In the genomic region with DNA sequence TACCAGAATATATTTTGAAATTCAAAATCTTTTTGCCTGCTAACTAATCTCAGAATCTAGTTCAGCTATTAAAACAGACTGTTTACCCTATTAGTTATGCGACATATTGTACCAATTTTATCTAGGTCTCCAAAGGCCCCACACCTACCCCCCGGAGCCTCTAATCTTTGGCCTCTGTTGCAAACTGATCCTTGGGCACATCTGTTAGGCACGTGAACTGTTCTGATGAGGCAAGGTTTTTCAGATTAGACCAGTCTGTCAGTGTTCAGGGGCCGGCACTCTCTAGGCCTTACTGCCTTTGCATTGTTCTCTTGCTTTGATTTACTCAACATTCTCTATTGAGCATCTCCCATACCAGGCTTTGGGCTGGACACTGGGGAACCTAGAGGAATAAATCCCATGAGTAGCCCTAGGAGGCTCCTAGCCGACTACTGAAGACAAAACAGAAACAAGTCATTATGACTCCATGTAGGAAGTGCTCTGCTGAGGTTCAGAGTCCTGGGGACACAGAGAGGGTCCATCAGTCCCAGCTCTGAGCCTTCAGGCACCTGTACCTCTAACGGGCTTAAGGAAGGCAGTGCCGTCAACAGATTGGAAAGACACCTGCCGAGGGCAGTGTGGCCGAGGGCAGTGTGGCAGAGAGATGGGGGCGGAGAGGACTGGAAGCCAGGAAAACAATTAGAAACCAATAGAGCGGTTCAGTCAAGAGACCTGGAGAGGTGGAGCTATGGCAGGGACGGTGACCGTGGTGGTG, we compare ENCODE assay signal across 1 cellular context.
A peak's percentile ranks its signal among the peaks of the same experiment; 100 is the strongest.
TF ChIP-seq lines count a peak whose summit lies in the region.

No MANE protein-coding gene starts in this region.

TF ChIP-seq in HepG2, 621 proteins besides CTCF, POLR2A, EP300 and RAD21 (continued from another document and continues in another):
- no peak for TF ChIP-seq SRSF9 (IDR thresholded peaks at IDR 0.05; ENCODE audit: borderline replicate concordance, insufficient read depth, low read depth, low read length, poor library complexity, severe bottlenecking)
- peak; percentile 50 for TF ChIP-seq ZNF605 (CRISPR knock-in tag; IDR thresholded peaks at IDR 0.05)
- TF ChIP-seq RBM39 (IDR thresholded peaks at IDR 0.05; ENCODE audit: low read depth, low read length, poor library complexity, severe bottlenecking): no peak
- peak; percentile 82 for TF ChIP-seq SAP130 (CRISPR knock-in tag; IDR thresholded peaks at IDR 0.05; ENCODE audit: low read depth)
- TF ChIP-seq, protein P1, sequence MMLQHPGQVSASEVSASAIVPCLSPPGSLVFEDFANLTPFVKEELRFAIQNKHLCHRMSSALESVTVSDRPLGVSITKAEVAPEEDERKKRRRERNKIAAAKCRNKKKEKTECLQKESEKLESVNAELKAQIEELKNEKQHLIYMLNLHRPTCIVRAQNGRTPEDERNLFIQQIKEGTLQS (CRISPR knock-in tag; IDR thresholded peaks at IDR 0.05): 0 out of 2 replicates have a peak, but pooled peaks have one; percentile 53
- no peak for TF ChIP-seq FIP1L1 (IDR thresholded peaks at IDR 0.05; ENCODE audit: borderline replicate concordance, insufficient read depth, low read depth, low read length)
- TF ChIP-seq RBAK (CRISPR knock-in tag; IDR thresholded peaks at IDR 0.05): no peak
- no peak for TF ChIP-seq GMEB2 (CRISPR knock-in tag; IDR thresholded peaks at IDR 0.05; ENCODE audit: low read depth)
- no peak for TF ChIP-seq PHF20 (CRISPR knock-in tag; IDR thresholded peaks at IDR 0.05)
- peak; percentile 63; the same call in 1 of the 2 replicates for TF ChIP-seq FOXK1 (CRISPR knock-in tag; IDR thresholded peaks at IDR 0.05; ENCODE audit: borderline replicate concordance, low read depth)
- TF ChIP-seq AGO2 (optimal IDR thresholded peaks at IDR 0.05; ENCODE audit: low read depth, low read length): no peak
- TF ChIP-seq ZNF337 (CRISPR knock-in tag; IDR thresholded peaks at IDR 0.05; ENCODE audit: borderline replicate concordance, low read depth): no peak
- no peak for TF ChIP-seq HDAC6 (IDR thresholded peaks at IDR 0.05; ENCODE audit: low read depth, low read length)
- peak; percentile 86; the same call in 1 of the 2 replicates for TF ChIP-seq ZNF224 (CRISPR knock-in tag; IDR thresholded peaks at IDR 0.05)
- TF ChIP-seq ZNF17 (CRISPR knock-in tag; IDR thresholded peaks at IDR 0.05): no peak
- no peak for TF ChIP-seq NFE2L2 (IDR thresholded peaks at IDR 0.05; ENCODE audit: low read length)
- no peak for TF ChIP-seq CAMTA2 (CRISPR knock-in tag; IDR thresholded peaks at IDR 0.05; ENCODE audit: borderline replicate concordance)
- TF ChIP-seq SP2 (CRISPR knock-in tag; IDR thresholded peaks at IDR 0.05): no peak
- TF ChIP-seq, protein P2, sequence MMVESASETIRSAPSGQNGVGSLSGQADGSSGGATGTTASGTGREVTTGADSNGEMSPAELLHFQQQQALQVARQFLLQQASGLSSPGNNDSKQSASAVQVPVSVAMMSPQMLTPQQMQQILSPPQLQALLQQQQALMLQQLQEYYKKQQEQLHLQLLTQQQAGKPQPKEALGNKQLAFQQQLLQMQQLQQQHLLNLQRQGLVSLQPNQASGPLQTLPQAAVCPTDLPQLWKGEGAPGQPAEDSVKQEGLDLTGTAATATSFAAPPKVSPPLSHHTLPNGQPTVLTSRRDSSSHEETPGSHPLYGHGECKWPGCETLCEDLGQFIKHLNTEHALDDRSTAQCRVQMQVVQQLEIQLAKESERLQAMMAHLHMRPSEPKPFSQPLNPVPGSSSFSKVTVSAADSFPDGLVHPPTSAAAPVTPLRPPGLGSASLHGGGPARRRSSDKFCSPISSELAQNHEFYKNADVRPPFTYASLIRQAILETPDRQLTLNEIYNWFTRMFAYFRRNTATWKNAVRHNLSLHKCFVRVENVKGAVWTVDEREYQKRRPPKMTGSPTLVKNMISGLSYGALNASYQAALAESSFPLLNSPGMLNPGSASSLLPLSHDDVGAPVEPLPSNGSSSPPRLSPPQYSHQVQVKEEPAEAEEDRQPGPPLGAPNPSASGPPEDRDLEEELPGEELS (CRISPR knock-in tag; IDR thresholded peaks at IDR 0.05): peak; percentile 68
- TF ChIP-seq FOSL1 (CRISPR knock-in tag; IDR thresholded peaks at IDR 0.05; ENCODE audit: borderline replicate concordance): no peak
- TF ChIP-seq GATA4 (IDR thresholded peaks at IDR 0.05; ENCODE audit: borderline replicate concordance, low read depth): peak; percentile 39; the same call in 1 of the 2 replicates
- TF ChIP-seq RFXANK (CRISPR knock-in tag; IDR thresholded peaks at IDR 0.05): no peak
- no peak for TF ChIP-seq SMAD1 (CRISPR knock-in tag; IDR thresholded peaks at IDR 0.05; ENCODE audit: borderline replicate concordance, low read depth)
- no peak for TF ChIP-seq ATM (IDR thresholded peaks at IDR 0.05; ENCODE audit: borderline replicate concordance)
- TF ChIP-seq ADNP (CRISPR knock-in tag; IDR thresholded peaks at IDR 0.05): no peak
- TF ChIP-seq ATF5 (CRISPR knock-in tag; IDR thresholded peaks at IDR 0.05; ENCODE audit: low read depth): no peak
- no peak for TF ChIP-seq ZNF235 (CRISPR knock-in tag; IDR thresholded peaks at IDR 0.05; ENCODE audit: borderline replicate concordance)
- no peak for TF ChIP-seq ARNT (IDR thresholded peaks at IDR 0.05)
- TF ChIP-seq GATAD1 (CRISPR knock-in tag; IDR thresholded peaks at IDR 0.05): no peak; the same call in 1 of the 2 replicates
- TF ChIP-seq ZSCAN22 (CRISPR knock-in tag; IDR thresholded peaks at IDR 0.05): no peak
- TF ChIP-seq RERE (CRISPR knock-in tag; IDR thresholded peaks at IDR 0.05; ENCODE audit: low read depth): peak; percentile 49; the same call in 1 of the 2 replicates
- TF ChIP-seq, protein P3, sequence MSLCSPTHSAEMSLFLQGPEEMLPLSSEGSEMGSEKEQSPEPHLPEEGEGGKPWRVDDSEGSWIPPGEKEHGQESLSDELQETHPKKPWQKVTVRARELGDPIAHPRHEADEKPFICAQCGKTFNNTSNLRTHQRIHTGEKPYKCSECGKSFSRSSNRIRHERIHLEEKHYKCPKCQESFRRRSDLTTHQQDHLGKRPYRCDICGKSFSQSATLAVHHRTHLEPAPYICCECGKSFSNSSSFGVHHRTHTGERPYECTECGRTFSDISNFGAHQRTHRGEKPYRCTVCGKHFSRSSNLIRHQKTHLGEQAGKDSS (CRISPR knock-in tag; IDR thresholded peaks at IDR 0.05; ENCODE audit: borderline replicate concordance, low read depth): no peak
- no peak for TF ChIP-seq ZNF382 (CRISPR knock-in tag; IDR thresholded peaks at IDR 0.05; ENCODE audit: borderline replicate concordance)
- peak; percentile 68 for TF ChIP-seq NR2F6 (IDR thresholded peaks at IDR 0.05)
- peak; percentile 83 for TF ChIP-seq NR2F6 (CRISPR knock-in tag; IDR thresholded peaks at IDR 0.05)
- TF ChIP-seq TFDP1 (CRISPR knock-in tag; IDR thresholded peaks at IDR 0.05; ENCODE audit: borderline replicate concordance): no peak; the same call in 1 of the 2 replicates
- peak; percentile 64; the same call in 1 of the 2 replicates for TF ChIP-seq HOXA3 (CRISPR knock-in tag; IDR thresholded peaks at IDR 0.05)
- no peak for TF ChIP-seq GTF3A (CRISPR knock-in tag; conservative IDR thresholded peaks at IDR 0.05)
- TF ChIP-seq, protein P4, sequence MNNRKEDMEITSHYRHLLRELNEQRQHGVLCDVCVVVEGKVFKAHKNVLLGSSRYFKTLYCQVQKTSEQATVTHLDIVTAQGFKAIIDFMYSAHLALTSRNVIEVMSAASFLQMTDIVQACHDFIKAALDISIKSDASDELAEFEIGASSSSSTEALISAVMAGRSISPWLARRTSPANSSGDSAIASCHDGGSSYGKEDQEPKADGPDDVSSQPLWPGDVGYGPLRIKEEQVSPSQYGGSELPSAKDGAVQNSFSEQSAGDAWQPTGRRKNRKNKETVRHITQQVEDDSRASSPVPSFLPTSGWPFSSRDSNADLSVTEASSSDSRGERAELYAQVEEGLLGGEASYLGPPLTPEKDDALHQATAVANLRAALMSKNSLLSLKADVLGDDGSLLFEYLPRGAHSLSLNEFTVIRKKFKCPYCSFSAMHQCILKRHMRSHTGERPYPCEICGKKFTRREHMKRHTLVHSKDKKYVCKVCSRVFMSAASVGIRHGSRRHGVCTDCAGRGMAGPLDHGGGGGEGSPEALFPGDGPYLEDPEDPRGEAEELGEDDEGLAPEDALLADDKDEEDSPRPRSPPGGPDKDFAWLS (CRISPR knock-in tag; IDR thresholded peaks at IDR 0.05; ENCODE audit: borderline replicate concordance): no peak
- peak; percentile 50; the same call in 1 of the 2 replicates for TF ChIP-seq THAP11 (CRISPR knock-in tag; IDR thresholded peaks at IDR 0.05)
- 0 out of 2 replicates have a peak, but pooled peaks have one; percentile 69 for TF ChIP-seq STAT6 (CRISPR knock-in tag; IDR thresholded peaks at IDR 0.05; ENCODE audit: borderline replicate concordance)
- TF ChIP-seq ZIK1 (CRISPR knock-in tag; IDR thresholded peaks at IDR 0.05; ENCODE audit: borderline replicate concordance, low read depth): no peak
